7 cellular contexts compared by ENCODE assay signal in genomic region chr3:48656061-48656840, GRCh38. TPM values are rescaled to one million over a fixed set of nuclear protein-coding genes. Genes with fewer than 3 reads are reported as not detected.
DNase-seq lines count a peak whose midpoint lies in the region; ATAC-seq and TF ChIP-seq lines count a peak whose summit lies in the region.

No MANE protein-coding gene starts in this region.

- peak; percentile 74 for TF ChIP-seq CTCF in endothelial cell (IDR thresholded peaks at IDR 0.05; ENCODE audit: unreplicated experiment)

- peak; percentile 38; the same call in 1 of the 2 replicates for TF ChIP-seq RAD21 in Ishikawa (IDR thresholded peaks at IDR 0.05; ENCODE audit: low read depth)

- peaks cover 32% of the 10 kb centered on the region for H3K4me1 Mint-ChIP-seq in activated CD8-positive, alpha-beta T cell treated with anti-CD3 and anti-CD28 coated beads, Interleukin-2, amount 10 ng/mL, durations not matched to agents 7 days and 5 days (ENCODE audit: low read depth)
- peaks cover 8% of the 10 kb centered on the region for H3K4me1 Mint-ChIP-seq in endothelial cell (ENCODE audit: unreplicated experiment)

- peak; percentile 90 for DNase-seq in activated CD8-positive, alpha-beta T cell treated with anti-CD3 and anti-CD28 coated beads, Interleukin-2, amount 10 ng/mL, durations not matched to agents 7 days and 5 days
- DNase-seq in endothelial cell (ENCODE audit: low spot score) (peak; percentile 82), midbrain (lab: John Stamatoyannopoulos, UW) (peak; percentile 17), NCI-H146 (lab: John Stamatoyannopoulos, UW) (no peak)
- DNase-seq in stimulated activated CD8-positive, alpha-beta memory T cell treated with anti-CD3 and anti-CD28 coated beads, Interleukin-2, amount 100 ng/mL, for 48 hours (ENCODE audit: low read depth in 2 of 2), result peak; percentile 79 to 82

- POLR2A ChIA-PET in activated CD8-positive, alpha-beta T cell treated with anti-CD3 and anti-CD28 coated beads, Interleukin-2, amount 10 ng/mL, durations not matched to agents 7 days and 5 days (lab: Charles Lee), result interaction anchor here (1.7 kb wide), 1 partner anchor 47 kb away, joined by 4 read pairs; the partner anchor contains the start of gene UQCRC1

- peaks cover 17% of the 10 kb centered on the region for H3K36me3 Mint-ChIP-seq in activated CD8-positive, alpha-beta T cell treated with anti-CD3 and anti-CD28 coated beads, Interleukin-2, amount 10 ng/mL, durations not matched to agents 7 days and 5 days (ENCODE audit: low read depth)
- peaks cover 8% of the 10 kb centered on the region for H3K36me3 Mint-ChIP-seq in endothelial cell (ENCODE audit: low read depth, unreplicated experiment)

- peak; percentile 6; the same call in 1 of the 2 replicates for TF ChIP-seq EP300 in Ishikawa (IDR thresholded peaks at IDR 0.05; ENCODE audit: borderline replicate concordance)

- peak overlapping the region; percentile 92 for H3K27ac Mint-ChIP-seq in activated CD8-positive, alpha-beta T cell treated with anti-CD3 and anti-CD28 coated beads, Interleukin-2, amount 10 ng/mL, durations not matched to agents 7 days and 5 days
- H3K27ac Mint-ChIP-seq in endothelial cell (ENCODE audit: unreplicated experiment), result no peak overlapping the region

- peak; percentile 70 for ATAC-seq in GM19351 (IDR thresholded peaks at IDR 0.05; ENCODE audit: unreplicated experiment)
- ATAC-seq in activated CD8-positive, alpha-beta T cell treated with anti-CD3 and anti-CD28 coated beads, Interleukin-2, amount 10 ng/mL, durations not matched to agents 7 days and 5 days, result peak; percentile 83

- CTCF ChIA-PET in activated CD8-positive, alpha-beta T cell treated with anti-CD3 and anti-CD28 coated beads, Interleukin-2, amount 10 ng/mL, durations not matched to agents 7 days and 5 days (lab: Charles Lee), result interaction anchor here (0.6 to 2.1 kb wide), 6 partner anchors 21 to 920 kb away, joined by 3 to 8 read pairs (median 3); partner anchors contain the start of genes NCKIPSD and SLC26A6

- H3K9me3 Mint-ChIP-seq in activated CD8-positive, alpha-beta T cell treated with anti-CD3 and anti-CD28 coated beads, Interleukin-2, amount 10 ng/mL, durations not matched to agents 7 days and 5 days (ENCODE audit: insufficient read depth), result no peaks in the 10 kb centered on the region
- no peaks in the 10 kb centered on the region for H3K9me3 Mint-ChIP-seq in endothelial cell (ENCODE audit: unreplicated experiment)

- H3K4me3 Mint-ChIP-seq in activated CD8-positive, alpha-beta T cell treated with anti-CD3 and anti-CD28 coated beads, Interleukin-2, amount 10 ng/mL, durations not matched to agents 7 days and 5 days, result peak overlapping the region; percentile 80
- no peak overlapping the region for H3K4me3 Mint-ChIP-seq in endothelial cell (ENCODE audit: unreplicated experiment)

- H3K27me3 Mint-ChIP-seq in activated CD8-positive, alpha-beta T cell treated with anti-CD3 and anti-CD28 coated beads, Interleukin-2, amount 10 ng/mL, durations not matched to agents 7 days and 5 days (ENCODE audit: low read depth), result no peaks in the 10 kb centered on the region
- peaks cover 23% of the 10 kb centered on the region for H3K27me3 Mint-ChIP-seq in endothelial cell (ENCODE audit: unreplicated experiment)

TF ChIP-seq in Ishikawa, 13 proteins besides CTCF, POLR2A, EP300 and RAD21:
- TF ChIP-seq, protein P1, sequence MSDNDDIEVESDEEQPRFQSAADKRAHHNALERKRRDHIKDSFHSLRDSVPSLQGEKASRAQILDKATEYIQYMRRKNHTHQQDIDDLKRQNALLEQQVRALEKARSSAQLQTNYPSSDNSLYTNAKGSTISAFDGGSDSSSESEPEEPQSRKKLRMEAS (IDR thresholded peaks at IDR 0.05), result peak; percentile 93
- no peak; the same call in 1 of the 2 replicates for TF ChIP-seq TAF1 (IDR thresholded peaks at IDR 0.05; ENCODE audit: low read depth)
- TF ChIP-seq EGR1 (IDR thresholded peaks at IDR 0.05), result peak; percentile 19; the same call in 1 of the 2 replicates
- TF ChIP-seq YY1 (IDR thresholded peaks at IDR 0.05; ENCODE audit: low read depth), result peak; percentile 44; the same call in 1 of the 2 replicates
- no peak for TF ChIP-seq CREB1 (IDR thresholded peaks at IDR 0.05; ENCODE audit: low read depth)

RNA-seq across cellular contexts. Expression of gene CELSR3, which starts 6.4 kb away (rescaled TPM):
- 10 to 100 TPM; 19.5 to 20.2 TPM for total RNA-seq in activated CD8-positive, alpha-beta T cell treated with anti-CD3 and anti-CD28 coated beads, Interleukin-2, amount 10 ng/mL, durations not matched to agents 7 days and 5 days
- total RNA-seq in endothelial cell (ENCODE audit: unreplicated experiment), result 7.6 TPM

RNA-seq across cellular contexts. Expression of gene SLC26A6, which starts 21.0 kb away (rescaled TPM):
- total RNA-seq in activated CD8-positive, alpha-beta T cell treated with anti-CD3 and anti-CD28 coated beads, Interleukin-2, amount 10 ng/mL, durations not matched to agents 7 days and 5 days, result 10 to 100 TPM; 58.0 to 61.5 TPM
- 76.1 TPM for total RNA-seq in endothelial cell (ENCODE audit: unreplicated experiment)

RNA-seq across cellular contexts. Expression of gene NCKIPSD, which starts 29.5 kb away (rescaled TPM):
- 10 to 100 TPM; 56.5 to 57.1 TPM for total RNA-seq in activated CD8-positive, alpha-beta T cell treated with anti-CD3 and anti-CD28 coated beads, Interleukin-2, amount 10 ng/mL, durations not matched to agents 7 days and 5 days
- total RNA-seq in endothelial cell (ENCODE audit: unreplicated experiment), result 34.1 TPM

RNA-seq across cellular contexts. Expression of gene TMEM89, which starts 34.7 kb away (rescaled TPM):
- total RNA-seq in activated CD8-positive, alpha-beta T cell treated with anti-CD3 and anti-CD28 coated beads, Interleukin-2, amount 10 ng/mL, durations not matched to agents 7 days and 5 days, result under 1 TPM in 1 of 2 experiments, not detected in 1; 0.39 TPM
- total RNA-seq in endothelial cell (ENCODE audit: unreplicated experiment), result 0.44 TPM

RNA-seq across cellular contexts. Expression of gene UQCRC1, which starts 46.8 kb away (rescaled TPM):
- 100 to 1,000 TPM; 196 to 202 TPM for total RNA-seq in activated CD8-positive, alpha-beta T cell treated with anti-CD3 and anti-CD28 coated beads, Interleukin-2, amount 10 ng/mL, durations not matched to agents 7 days and 5 days
- total RNA-seq in endothelial cell (ENCODE audit: unreplicated experiment), result 165 TPM
